Comparison of ENCODE assay signal across 26 cellular contexts in the genomic region with DNA sequence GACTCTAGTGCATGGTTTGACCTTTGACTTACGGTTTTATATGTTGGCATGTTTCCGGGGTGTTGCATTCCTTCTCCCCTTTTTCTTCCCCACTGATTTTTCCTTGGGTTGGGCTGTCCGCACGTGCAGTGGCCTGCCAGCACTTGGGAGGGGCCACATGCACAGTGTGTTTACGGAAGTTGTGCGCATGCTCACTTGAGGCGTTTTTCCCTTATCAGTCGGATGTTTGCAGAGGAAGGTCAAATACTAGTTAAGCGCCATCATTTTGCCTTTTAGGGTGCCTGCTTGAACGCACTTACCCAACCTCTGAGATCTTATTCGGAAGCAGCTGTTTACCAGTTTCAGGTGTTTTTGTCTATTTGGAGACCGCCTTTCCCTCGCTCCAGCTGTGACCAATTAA.
DNase-seq lines count a peak whose midpoint lies in the region; FAIRE-seq and TF ChIP-seq lines count a peak whose summit lies in the region.
"Had no signal": no experiment of that assay in that cellular context is flagged by ENCODE, and none has a peak within 500 bp of the region (broad histone marks: within the 10 kb centered on the region; RNA-seq: fewer than 3 reads in every experiment).

No MANE protein-coding gene starts in this region.

- H3K9ac ChIP-seq in H1 (replicated peaks in 1 of 4; ENCODE audit: extremely low read depth in 1 of 4, low read depth in 3 of 4, low read length in 3 of 4): no peak overlapping the region
- H3K9ac ChIP-seq: BLaER1, KMS-11, SK-N-SH had no signal

- FAIRE-seq in H1 (lab: Jason Lieb, UNC): no peak
- FAIRE-seq: G401.6, GM12892 had no signal

- H3K14ac ChIP-seq in H1 (ENCODE audit: insufficient read length): no peak overlapping the region

- H3K9me3 ChIP-seq in H1 (ENCODE audit: insufficient read depth in 2 of 2, low read depth in 1 of 2, low read length in 1 of 2) (no peaks in the 10 kb centered on the region), testis (no peaks in the 10 kb centered on the region)
- H3K9me3 ChIP-seq: BLaER1, SK-N-SH had no signal

- H3K4me3 ChIP-seq in H1 (ENCODE audit: extremely low read depth in 1 of 4, insufficient read depth in 2 of 4, low read depth in 3 of 4, low read length in 4 of 4) (no peak overlapping the region), testis (peak overlapping the region in 1 of 2 donors; percentile 34)
- H3K4me3 ChIP-seq: BLaER1 had no signal

- H2BK120ac ChIP-seq in H1 (replicated peaks; ENCODE audit: low read depth, low read length): no peak overlapping the region

- no peak overlapping the region for H4K5ac ChIP-seq in H1 (ENCODE audit: insufficient read length, low read depth, low read length)

- TF ChIP-seq CTCF in H1 (IDR thresholded peaks at IDR 0.05; ENCODE audit: control extremely low read depth in 1 of 3, insufficient read depth in 1 of 3, low read depth in 1 of 3, low read length in 3 of 3): no peak
- TF ChIP-seq CTCF in testis (IDR thresholded peaks at IDR 0.05): no peak

- no peak for TF ChIP-seq RAD21 in H1 (IDR thresholded peaks at IDR 0.05 in 1 of 2, conservative IDR thresholded peaks at IDR 0.05 in 1 of 2; ENCODE audit: low read depth in 2 of 2, low read length in 2 of 2)

- H4K8ac ChIP-seq in H1 (ENCODE audit: extremely low read depth, insufficient read depth, low read length): no peak overlapping the region; the same call in 1 of the 2 replicates

- no peaks in the 10 kb centered on the region for H3K23me2 ChIP-seq in H1 (ENCODE audit: low read depth, low read length)

- 92% methylated on average over 13 of the region's 13 CpGs; no CpG with 5 or more reads in 1 of the 2 experiments for WGBS in H1 (ENCODE audit: extremely low coverage in 1 of 2, insufficient coverage in 1 of 2, insufficient read length in 1 of 2, insufficient replicate concordance in 2 of 2, low coverage in 1 of 2, low lambda C conversion rate in 2 of 2, missing lambda C conversion rate in 1 of 2), 2 experiments
- 60 to 75% methylated on average over 13 of the region's 13 CpGs for WGBS in testis, 2 donors

- H3K27ac ChIP-seq in H1 (ENCODE audit: low read depth, low read length) (no peak overlapping the region), testis (no peak overlapping the region)
- H3K27ac ChIP-seq: 22Rv1, BLaER1, HL-60, KMS-11 had no signal

- intact Hi-C loops in testis (cut with DNase I; ENCODE audit: low total_unique reads): no loop called here

- H3K18ac ChIP-seq in H1 (ENCODE audit: extremely low read depth, low read length): no peak overlapping the region

- H2BK12ac ChIP-seq in H1 (ENCODE audit: low read depth, low read length): 0 out of 2 replicates have a peak overlapping the region, but pooled peaks have one; percentile 23

- no peak overlapping the region for H2AFZ ChIP-seq in H1 (ENCODE audit: low read length)

- no peak overlapping the region for H4K91ac ChIP-seq in H1 (replicated peaks; ENCODE audit: insufficient read length, low read length)

- H3K56ac ChIP-seq in H1 (replicated peaks; ENCODE audit: insufficient read length, low read depth, low read length): no peak overlapping the region

- CTCF ChIA-PET in H1 (lab: Charles Lee; ENCODE audit: partially characterized antibody): no interaction called here

- TF ChIP-seq EP300 in H1 (IDR thresholded peaks at IDR 0.05; ENCODE audit: borderline replicate concordance in 1 of 2, low read depth in 2 of 2, low read length in 2 of 2): no peak

- no peak overlapping the region for H3K4me2 ChIP-seq in H1 (ENCODE audit: insufficient read depth in 1 of 2, low read depth in 2 of 2, low read length in 2 of 2)
- H3K4me2 ChIP-seq: BLaER1, KMS-11, SK-N-SH had no signal

- no peak overlapping the region for H2BK15ac ChIP-seq in H1 (ENCODE audit: low read length)

- H3K23ac ChIP-seq in H1 (ENCODE audit: insufficient read length): no peak overlapping the region

- no peaks in the 10 kb centered on the region for H3K79me2 ChIP-seq in H1 (ENCODE audit: control insufficient read depth in 1 of 2, insufficient read depth in 2 of 2, low read length in 2 of 2)

- peak; percentile 17 for DNase-seq in NCI-H146 (lab: John Stamatoyannopoulos, UW)
- DNase-seq in NCI-H146 treated with DMSO at 0.1 percent for 48 hours (lab: John Stamatoyannopoulos, UW; ENCODE audit: unreplicated experiment): no peak
- peak; percentile 6 for DNase-seq in NCI-H748 treated with DMSO at 0.1 percent for 48 hours (lab: John Stamatoyannopoulos, UW)
- no peak for DNase-seq in H1 (ENCODE audit: low read depth in 1 of 2, low spot score in 2 of 2)
- DNase-seq in testis: peak; percentile 54
- DNase-seq in stimulated activated CD4-positive, alpha-beta T cell treated with anti-CD3 and anti-CD28 coated beads, Interleukin-2, amount 100 ng/mL, for 48 hours: no peak
- no peak for DNase-seq in RKO (ENCODE audit: low spot score)
- no peak for DNase-seq in epidermal melanocyte (ENCODE audit: insufficient read length, low spot score)
- DNase-seq: ACHN; CD4-positive, alpha-beta T cell; GOT3; IMR-90; MV-4-11; NCI-H187; NCI-H2107; NCI-H2227 treated with DMSO at 0.1 percent for 48 hours; NCI-H510A treated with DMSO at 0.1 percent for 48 hours; NCI-H82; Right ventricle myocardium superior; SK-N-SH had no signal

- TF ChIP-seq POLR2A in H1 (IDR thresholded peaks at IDR 0.05; ENCODE audit: control extremely low read depth in 1 of 2, low read depth in 2 of 2, low read length in 2 of 2) (no peak), testis (IDR thresholded peaks at IDR 0.05) (no peak)

- no peak overlapping the region for H2AK5ac ChIP-seq in H1 (ENCODE audit: low read depth, low read length)

- H3K4me1 ChIP-seq in H1 (replicated peaks in 1 of 4; ENCODE audit: control insufficient read depth in 3 of 4, insufficient read depth in 4 of 4, low read length in 3 of 4) (peaks cover 0 to 6% (median 1%) of the 10 kb centered on the region in 4 experiments; a peak in 2 of 7 replicates), testis (no peaks in the 10 kb centered on the region)
- H3K4me1 ChIP-seq: BLaER1 had no signal

- H3K36me3 ChIP-seq in H1 (ENCODE audit: control insufficient read depth in 2 of 4, insufficient read depth in 4 of 4, low read length in 3 of 4) (no peaks in the 10 kb centered on the region), testis (ENCODE audit: low read depth, missing control alignments) (no peaks in the 10 kb centered on the region)
- H3K36me3 ChIP-seq: BLaER1 had no signal

- no peak overlapping the region for H2BK5ac ChIP-seq in H1 (ENCODE audit: low read depth, low read length)

- H4K20me1 ChIP-seq in H1 (replicated peaks in 1 of 2; ENCODE audit: control insufficient read depth in 1 of 2, insufficient read depth in 2 of 2, low read length in 2 of 2): no peaks in the 10 kb centered on the region
- H4K20me1 ChIP-seq: BLaER1 had no signal

- H3K27me3 ChIP-seq in H1 (replicated peaks in 1 of 4; ENCODE audit: control insufficient read depth in 3 of 4, extremely low read depth in 1 of 4, insufficient read depth in 3 of 4, low read length in 3 of 4): no peaks in the 10 kb centered on the region
- H3K27me3 ChIP-seq in testis: no peaks in the 10 kb centered on the region
- H3K27me3 ChIP-seq: BLaER1 had no signal

- no peak overlapping the region for H3K4ac ChIP-seq in H1 (replicated peaks; ENCODE audit: insufficient read length, low read depth, low read length)

- H2BK20ac ChIP-seq in H1 (ENCODE audit: low read length): no peak overlapping the region

- POLR2A ChIA-PET in H1 (lab: Charles Lee; ENCODE audit: partially characterized antibody): no interaction called here

- H3K79me1 ChIP-seq in H1 (ENCODE audit: low read depth, low read length): no peaks in the 10 kb centered on the region

TF ChIP-seq in H1, 55 proteins besides CTCF, POLR2A, EP300 and RAD21:
- TF ChIP-seq RBBP5 (IDR thresholded peaks at IDR 0.05; ENCODE audit: borderline replicate concordance, low read depth, low read length): no peak
- TF ChIP-seq CREB1 (IDR thresholded peaks at IDR 0.05): no peak
- no peak for TF ChIP-seq BCL11A (IDR thresholded peaks at IDR 0.05; ENCODE audit: low read depth in 2 of 2, low read length in 2 of 2)
- TF ChIP-seq TAF7 (optimal IDR thresholded peaks at IDR 0.05; ENCODE audit: borderline replicate concordance, low read depth, low read length): no peak
- TF ChIP-seq TAF1 (IDR thresholded peaks at IDR 0.05; ENCODE audit: low read depth, low read length): no peak
- no peak for TF ChIP-seq NRF1 (IDR thresholded peaks at IDR 0.05; ENCODE audit: low read depth, low read length)
- no peak for TF ChIP-seq GTF2F1 (IDR thresholded peaks at IDR 0.05; ENCODE audit: borderline replicate concordance, low read depth, low read length)
- no peak for TF ChIP-seq TCF12 (IDR thresholded peaks at IDR 0.05; ENCODE audit: low read depth, low read length)
- TF ChIP-seq GABPA (IDR thresholded peaks at IDR 0.05; ENCODE audit: borderline replicate concordance, insufficient read depth, low read length): no peak
- TF ChIP-seq, protein P1, sequence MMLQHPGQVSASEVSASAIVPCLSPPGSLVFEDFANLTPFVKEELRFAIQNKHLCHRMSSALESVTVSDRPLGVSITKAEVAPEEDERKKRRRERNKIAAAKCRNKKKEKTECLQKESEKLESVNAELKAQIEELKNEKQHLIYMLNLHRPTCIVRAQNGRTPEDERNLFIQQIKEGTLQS (IDR thresholded peaks at IDR 0.05; ENCODE audit: insufficient read depth, low read depth, low read length): no peak
- TF ChIP-seq CHD1 (IDR thresholded peaks at IDR 0.05; ENCODE audit: low read depth, low read length): no peak
- TF ChIP-seq JUN (IDR thresholded peaks at IDR 0.05; ENCODE audit: low read depth, low read length): no peak
- TF ChIP-seq EZH2 (IDR thresholded peaks at IDR 0.05; ENCODE audit: low read depth, low read length, severe bottlenecking): no peak
- TF ChIP-seq KDM5A (IDR thresholded peaks at IDR 0.05; ENCODE audit: low read length): no peak
- no peak for TF ChIP-seq NANOG (IDR thresholded peaks at IDR 0.05; ENCODE audit: insufficient read depth, low read depth, low read length, poor library complexity, severe bottlenecking)
- TF ChIP-seq CHD2 (IDR thresholded peaks at IDR 0.05; ENCODE audit: low read length): no peak
- no peak for TF ChIP-seq SIX5 (IDR thresholded peaks at IDR 0.05; ENCODE audit: low read depth, low read length)
- TF ChIP-seq JUND (IDR thresholded peaks at IDR 0.05; ENCODE audit: low read length): no peak
- TF ChIP-seq CTBP2 (IDR thresholded peaks at IDR 0.05; ENCODE audit: borderline replicate concordance, insufficient read depth, insufficient read length, low read length): no peak
TF ChIP-seq in H1: peak in this region for 0.

Comparison
In these comparisons a context has a peak if more than half of its experiments do, and no peak if none do; other contexts are left out.
1. DNase-seq: peak in NCI-H146 (single experiment), NCI-H748 treated with DMSO at 0.1 percent for 48 hours (single experiment) and testis (single experiment); none in NCI-H146 treated with DMSO at 0.1 percent for 48 hours (single experiment), H1 (0 of 2), stimulated activated CD4-positive, alpha-beta T cell treated with anti-CD3 and anti-CD28 coated beads, Interleukin-2, amount 100 ng/mL, for 48 hours (0 of 2), RKO (single experiment) and epidermal melanocyte (single experiment).